ENCODE assay signal across 1 cellular context in the genomic region with DNA sequence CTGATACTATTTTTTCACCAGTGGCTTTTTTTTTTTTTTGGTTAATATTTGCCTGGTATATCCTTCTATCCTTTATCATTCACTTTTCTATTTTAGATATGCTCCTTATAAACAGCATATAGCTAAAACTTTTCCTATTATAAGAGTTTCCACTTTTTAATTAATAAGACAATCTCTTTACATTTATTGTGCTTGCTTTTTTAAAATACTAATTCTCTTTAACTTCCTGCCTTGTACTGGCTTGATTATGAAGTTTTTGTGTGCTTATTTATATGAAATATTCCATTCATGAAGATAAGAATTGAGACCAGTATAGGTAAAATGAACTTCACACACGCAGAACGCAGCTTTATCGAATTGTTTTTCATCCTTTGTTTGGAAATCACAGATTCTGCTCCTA.
TF ChIP-seq lines count a peak whose summit lies in the region.

No MANE protein-coding gene starts in this region.

TF ChIP-seq in SK-N-SH, 30 proteins besides CTCF, POLR2A, EP300 and RAD21 (continued from another document):
- TF ChIP-seq ZBTB33 (IDR thresholded peaks at IDR 0.05; ENCODE audit: borderline replicate concordance, low read depth), result no peak
